Comparison of ENCODE assay signal across 25 cellular contexts in the genomic region with DNA sequence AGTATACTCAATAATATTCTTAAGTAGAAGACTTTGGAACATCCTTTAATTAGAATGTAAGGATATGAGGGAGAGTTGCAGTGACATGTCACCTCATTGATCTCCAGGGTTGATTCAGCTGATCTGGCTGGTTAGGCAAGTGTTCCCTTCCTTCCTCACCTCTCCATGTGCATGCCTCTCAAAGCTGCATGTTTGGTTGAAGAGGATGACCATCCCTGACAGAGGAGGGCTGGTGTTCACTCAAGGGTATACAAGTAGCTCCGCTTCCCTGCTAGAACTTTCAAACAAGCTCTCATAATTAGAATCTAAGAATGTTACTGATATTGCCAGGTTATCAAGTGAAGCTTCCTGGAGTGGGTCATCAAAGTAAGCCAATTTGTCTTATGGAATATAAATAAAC.
"Had no signal": no experiment of that assay in that cellular context is flagged by ENCODE, and none has a peak within 500 bp of the region (broad histone marks: within the 10 kb centered on the region; RNA-seq: fewer than 3 reads in every experiment).

No MANE protein-coding gene starts in this region.

- H3K27me3 ChIP-seq: pancreas, stomach, testis, tibial artery, upper lobe of right lung had no signal

- H3K4me3 ChIP-seq: left ventricle myocardium inferior, lung, pancreas, prostate gland, skin epidermis, stomach, testis, tibial artery, upper lobe of right lung had no signal

- H3K4me1 ChIP-seq: left ventricle myocardium inferior, pancreas, prostate gland, stomach, testis, tibial artery, upper lobe of right lung had no signal

- DNase-seq: hypothalamus; immature natural killer cell; left ventricle myocardium inferior; naive thymus-derived CD8-positive, alpha-beta T cell; nucleus accumbens; pancreas; posterior cingulate gyrus; retina; right cardiac atrium; stimulated activated CD4-positive, alpha-beta T cell treated with anti-CD3 and anti-CD28 coated beads, Interleukin-12 subunit alpha, Interleukin-12 subunit beta, amount 100 ng/mL, for 4 hours; stimulated activated CD4-positive, alpha-beta T cell treated with anti-CD3 and anti-CD28 coated beads, Interleukin-15, amount 100 ng/mL, for 24 hours; stimulated activated CD4-positive, alpha-beta T cell treated with anti-CD3 and anti-CD28 coated beads, Interleukin-2, amount 100 ng/mL, for 24 hours; stimulated activated CD4-positive, alpha-beta T cell treated with anti-CD3 and anti-CD28 coated beads, Interleukin-4, amount 100 ng/mL, for 1 hour; stimulated activated naive B cell treated with anti-CD40 and anti-IgM and Interleukin-4, amounts not matched to agents 10 μg/mL and 1 μg/mL and 100 μg/mL, for 72 hours; stimulated activated naive CD8-positive, alpha-beta T cell treated with anti-CD3 and anti-CD28 coated beads, Interleukin-15, Interleukin-2, amounts not matched to agents 100 U/mL and 50 U/mL, for 24 hours; stomach; testis; tibial artery; trophoblast cell; upper lobe of right lung had no signal

- H3K36me3 ChIP-seq: left ventricle myocardium inferior, pancreas, prostate gland, stomach, tibial artery, upper lobe of right lung had no signal

- FAIRE-seq: islet of Langerhans, urothelium cell line had no signal

- H3K27ac ChIP-seq: left ventricle myocardium inferior, pancreas, prostate gland, skin epidermis, stomach, testis, tibial artery, upper lobe of right lung had no signal

- H3K9me3 ChIP-seq: pancreas, prostate gland, stomach, testis, tibial artery, upper lobe of right lung had no signal
